ENCODE assay signal across 14 cellular contexts in genomic region chr2:141942006-141942789, GRCh38.
DNase-seq lines count a peak whose midpoint lies in the region; ATAC-seq and TF ChIP-seq lines count a peak whose summit lies in the region.
"Had no signal": no experiment of that assay in that cellular context is flagged by ENCODE, and none has a peak within 500 bp of the region (broad histone marks: within the 10 kb centered on the region; RNA-seq: fewer than 3 reads in every experiment).

No MANE protein-coding gene starts in this region.

- H3K27me3 ChIP-seq in AG04450 (ENCODE audit: control insufficient read depth, insufficient read depth, low read length), result no peaks in the 10 kb centered on the region
- H3K27me3 ChIP-seq: heart left ventricle, ovary had no signal

- no peaks in the 10 kb centered on the region for H3K9me3 ChIP-seq in AG04450 (ENCODE audit: control insufficient read depth, insufficient read depth, low read length)
- H3K9me3 ChIP-seq in HEK293 (ENCODE audit: control insufficient read depth, insufficient read depth, low read depth, low read length), result no peaks in the 10 kb centered on the region
- H3K9me3 ChIP-seq: ovary had no signal

- POLR2A ChIA-PET in AG04450 (lab: Yijun Ruan, JAX), result no interaction called here
- POLR2A ChIA-PET in HEK293 (lab: Yijun Ruan, JAX), result no interaction called here

- H3K27ac Mint-ChIP-seq in stimulated activated naive B cell treated with anti-CD40 and anti-IgM and Interleukin-4, amounts not matched to agents 10 μg/mL and 1 μg/mL and 100 μg/mL, for 72 hours, result no peak overlapping the region
- H3K27ac Mint-ChIP-seq: activated naive CD8-positive, alpha-beta T cell treated with anti-CD3 and anti-CD28 coated beads, Interleukin-2, amount 10 ng/mL, durations not matched to agents 7 days and 5 days had no signal

- ATAC-seq in stimulated activated naive B cell treated with anti-CD40 and anti-IgM and Interleukin-4, amounts not matched to agents 10 μg/mL and 1 μg/mL and 100 μg/mL, for 72 hours (replicated peaks), result no peak
- ATAC-seq: heart left ventricle, Right ventricle myocardium inferior had no signal

- H3K36me3 ChIP-seq in HEK293 (ENCODE audit: control insufficient read depth in 2 of 2, insufficient read depth in 1 of 2, low read length in 2 of 2), result no peaks in the 10 kb centered on the region
- H3K36me3 ChIP-seq: heart left ventricle, ovary had no signal

- no peaks in the 10 kb centered on the region for H3K36me3 Mint-ChIP-seq in stimulated activated naive B cell treated with anti-CD40 and anti-IgM and Interleukin-4, amounts not matched to agents 10 μg/mL and 1 μg/mL and 100 μg/mL, for 72 hours
- H3K36me3 Mint-ChIP-seq: activated naive CD8-positive, alpha-beta T cell treated with anti-CD3 and anti-CD28 coated beads, Interleukin-2, amount 10 ng/mL, durations not matched to agents 7 days and 5 days had no signal

- no peaks in the 10 kb centered on the region for H3K4me1 ChIP-seq in HEK293 (ENCODE audit: control insufficient read depth, insufficient read depth, low read length)
- H3K4me1 ChIP-seq: heart left ventricle had no signal

- TF ChIP-seq CTCF in AG04450 (IDR thresholded peaks at IDR 0.05; ENCODE audit: low read depth, low read length), result peak; percentile 46
- no peak for TF ChIP-seq CTCF in HEK293 (tag by site-specific recombination; IDR thresholded peaks at IDR 0.05)
- peak; percentile 40 for TF ChIP-seq CTCF in astrocyte of the cerebellum (IDR thresholded peaks at IDR 0.05; ENCODE audit: low read depth, low read length, missing control alignments)

- no peak overlapping the region for H3K27ac ChIP-seq in AG04450 (ENCODE audit: low read depth, low read length)
- no peak overlapping the region for H3K27ac ChIP-seq in HEK293 (ENCODE audit: extremely low read depth, low read depth, low read length)
- H3K27ac ChIP-seq: heart left ventricle, ovary had no signal

- no peaks in the 10 kb centered on the region for H3K27me3 Mint-ChIP-seq in stimulated activated naive B cell treated with anti-CD40 and anti-IgM and Interleukin-4, amounts not matched to agents 10 μg/mL and 1 μg/mL and 100 μg/mL, for 72 hours
- H3K27me3 Mint-ChIP-seq: activated naive CD8-positive, alpha-beta T cell treated with anti-CD3 and anti-CD28 coated beads, Interleukin-2, amount 10 ng/mL, durations not matched to agents 7 days and 5 days had no signal

- H3K4me1 Mint-ChIP-seq in stimulated activated naive B cell treated with anti-CD40 and anti-IgM and Interleukin-4, amounts not matched to agents 10 μg/mL and 1 μg/mL and 100 μg/mL, for 72 hours, result no peaks in the 10 kb centered on the region
- H3K4me1 Mint-ChIP-seq: activated naive CD8-positive, alpha-beta T cell treated with anti-CD3 and anti-CD28 coated beads, Interleukin-2, amount 10 ng/mL, durations not matched to agents 7 days and 5 days had no signal

- in situ Hi-C loops in astrocyte of the cerebellum (cut with HindIII; ENCODE audit: low sequenced_read_pairs), result no loop called here

- DNase-seq in AG04450 (ENCODE audit: low read depth, low spot score), result no peak
- DNase-seq in astrocyte of the cerebellum (ENCODE audit: low read depth), result no peak
- DNase-seq in iPS-NIHi7 (ENCODE audit: extremely low spot score), result peak; percentile 11
- no peak for DNase-seq in stimulated activated naive B cell treated with anti-CD40 and anti-IgM and Interleukin-4, amounts not matched to agents 10 μg/mL and 1 μg/mL and 100 μg/mL, for 72 hours
- DNase-seq in LoVo (ENCODE audit: low spot score), result no peak
- DNase-seq in dermis blood vessel endothelial cell, result no peak
- DNase-seq in activated CD8-positive, alpha-beta memory T cell treated with anti-CD3 and anti-CD28 coated beads, Interleukin-2, amount 50 U/mL, for 4 hours, result no peak
- DNase-seq: activated naive CD8-positive, alpha-beta T cell treated with anti-CD3 and anti-CD28 coated beads, Interleukin-2, amount 10 ng/mL, durations not matched to agents 7 days and 5 days; heart left ventricle; MV-4-11; NCI-H446 treated with DMSO at 0.1 percent for 48 hours; ovary had no signal

- no peak overlapping the region for H3K4me3 Mint-ChIP-seq in stimulated activated naive B cell treated with anti-CD40 and anti-IgM and Interleukin-4, amounts not matched to agents 10 μg/mL and 1 μg/mL and 100 μg/mL, for 72 hours
- H3K4me3 Mint-ChIP-seq: activated naive CD8-positive, alpha-beta T cell treated with anti-CD3 and anti-CD28 coated beads, Interleukin-2, amount 10 ng/mL, durations not matched to agents 7 days and 5 days had no signal

- CTCF ChIA-PET in AG04450 (lab: Charles Lee) (interaction anchor here (0.8 to 1.0 kb wide), 3 partner anchors 9 to 16 kb away, joined by 3 read pairs; no protein-coding TSS in a partner anchor), HEK293 (lab: Yijun Ruan, JAX) (no interaction called here)

- H3K4me3 ChIP-seq in AG04450 (ENCODE audit: low read depth, low read length) (no peak overlapping the region), HEK293 (ENCODE audit: low read depth, low read length) (no peak overlapping the region), astrocyte of the cerebellum (ENCODE audit: low read depth, low read length) (no peak overlapping the region)
- H3K4me3 ChIP-seq: heart left ventricle, ovary had no signal

- peaks cover 0 to 2% of the 10 kb centered on the region in 2 donors for H3K9me3 Mint-ChIP-seq in stimulated activated naive B cell treated with anti-CD40 and anti-IgM and Interleukin-4, amounts not matched to agents 10 μg/mL and 1 μg/mL and 100 μg/mL, for 72 hours

TF ChIP-seq in HEK293, 187 proteins besides CTCF, POLR2A, EP300 and RAD21:
- TF ChIP-seq ZNF654 (tag by site-specific recombination; IDR thresholded peaks at IDR 0.05; ENCODE audit: low read depth) (0 out of 2 replicates have a peak, but pooled peaks have one; percentile 16), ZNF423 (tag by site-specific recombination; IDR thresholded peaks at IDR 0.05) (no peak), ZFP41 (tag by site-specific recombination; IDR thresholded peaks at IDR 0.05; ENCODE audit: borderline replicate concordance) (no peak), ZNF596 (tag by site-specific recombination; IDR thresholded peaks at IDR 0.05) (no peak), ZNF2 (tag by site-specific recombination; IDR thresholded peaks at IDR 0.05) (peak; percentile 19; the same call in 1 of the 2 replicates), ZBTB20 (tag by site-specific recombination; IDR thresholded peaks at IDR 0.05) (0 out of 2 replicates have a peak, but pooled peaks have one; percentile 19)
